ENCODE assay signal across 16 cellular contexts in the genomic region with DNA sequence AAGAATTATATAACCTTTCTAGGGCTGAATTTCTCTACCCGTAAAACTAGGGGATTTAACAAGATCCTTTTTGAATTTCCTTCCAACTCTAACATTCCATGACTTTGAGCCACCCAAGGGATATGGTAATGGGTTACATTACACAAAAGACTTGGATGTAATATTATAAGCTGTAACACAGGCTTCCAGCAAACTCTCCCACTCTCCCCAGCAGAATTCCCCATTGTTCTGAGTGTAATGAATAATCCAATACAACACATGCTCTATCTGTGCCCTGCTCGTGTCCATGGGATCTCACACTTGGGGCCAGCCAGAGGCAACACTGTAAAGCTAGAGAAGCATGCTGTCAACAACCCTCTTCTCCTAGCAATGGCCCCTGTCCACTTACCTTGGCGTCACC.
"Had no signal": no experiment of that assay in that cellular context is flagged by ENCODE, and none has a peak within 500 bp of the region (broad histone marks: within the 10 kb centered on the region; RNA-seq: fewer than 3 reads in every experiment).

No MANE protein-coding gene starts in this region.

- DNase-seq: KBM-7, NCI-H1092, NCI-H1105 treated with DMSO at 0.1 percent for 48 hours, NCI-H1417 treated with DMSO at 0.1 percent for 48 hours, NCI-H146, NCI-H1694 treated with DMSO at 0.1 percent for 48 hours, NCI-H1930, NCI-H2081, NCI-H2107, NCI-H2227 treated with DMSO at 0.1 percent for 48 hours, NCI-H524 treated with DMSO at 0.1 percent for 48 hours, NCI-H69, NCI-H774, RPMI8226, SHP77, SK-N-SH had no signal
